1 cellular context compared by ENCODE assay signal in genomic region chr7:24795407-24795767, GRCh38.
TF ChIP-seq lines count a peak whose summit lies in the region.

No MANE protein-coding gene starts in this region.

TF ChIP-seq in HepG2, 621 proteins besides CTCF, POLR2A, EP300 and RAD21 (continued from another document):
- TF ChIP-seq ZNF318 (CRISPR knock-in tag; IDR thresholded peaks at IDR 0.05) (no peak), POGK (CRISPR knock-in tag; conservative IDR thresholded peaks at IDR 0.05) (no peak), ZNF713 (CRISPR knock-in tag; IDR thresholded peaks at IDR 0.05) (no peak), CEBPG (CRISPR knock-in tag; IDR thresholded peaks at IDR 0.05) (0 out of 2 replicates have a peak, but pooled peaks have one; percentile 25), SATB2 (CRISPR knock-in tag; IDR thresholded peaks at IDR 0.05) (no peak), HOXA9 (CRISPR knock-in tag; IDR thresholded peaks at IDR 0.05; ENCODE audit: borderline replicate concordance) (no peak), ZNF343 (CRISPR knock-in tag; IDR thresholded peaks at IDR 0.05) (no peak), ZNF510 (CRISPR knock-in tag; IDR thresholded peaks at IDR 0.05; ENCODE audit: low read depth) (no peak), HMG20B (CRISPR knock-in tag; conservative IDR thresholded peaks at IDR 0.05) (no peak), TEAD3 (CRISPR knock-in tag; optimal IDR thresholded peaks at IDR 0.05; ENCODE audit: borderline replicate concordance) (peak; percentile 25), IRF2 (CRISPR knock-in tag; IDR thresholded peaks at IDR 0.05) (no peak)
